In genomic region chr11:86637976-86638375, GRCh38 we compare ENCODE assay signal across 11 cellular contexts. TPM values are rescaled to one million over a fixed set of nuclear protein-coding genes. Genes with fewer than 3 reads are reported as not detected.
DNase-seq lines count a peak whose midpoint lies in the region; ATAC-seq and TF ChIP-seq lines count a peak whose summit lies in the region.
"Had no signal": no experiment of that assay in that cellular context is flagged by ENCODE, and none has a peak within 500 bp of the region (broad histone marks: within the 10 kb centered on the region; RNA-seq: fewer than 3 reads in every experiment).

No MANE protein-coding gene starts in this region.

- no peak overlapping the region for H3K4me3 Mint-ChIP-seq in central memory CD8-positive, alpha-beta T cell
- no peak overlapping the region for H3K4me3 Mint-ChIP-seq in Calu3 (ENCODE audit: low read depth, unreplicated experiment)
- H3K4me3 Mint-ChIP-seq: activated B cell treated with CpG ODN at 0.5 μM for 24 hours had no signal

- CTCF ChIA-PET in Calu3 (lab: Charles Lee): interaction anchor here (0.7 kb wide), 1 partner anchor 18 kb away, joined by 3 read pairs; no protein-coding TSS in a partner anchor
- CTCF ChIA-PET in HEK293T (lab: Yijun Ruan, JAX): interaction anchor here (2.1 kb wide), 1 partner anchor 30 kb away, joined by 13 read pairs; no protein-coding TSS in a partner anchor

- DNase-seq in AML-193 (lab: John Stamatoyannopoulos, UW) (peak; percentile 30 to 50), NOMO-1 treated with DMSO at 0.1 percent for 48 hours (lab: John Stamatoyannopoulos, UW; ENCODE audit: unreplicated experiment) (peak; percentile 44), Calu3 (no peak), HEK293T (ENCODE audit: extremely low spot score) (no peak), GM19240 (ENCODE audit: insufficient read length, low spot score) (no peak), NCI-H1694 treated with DMSO at 0.1 percent for 48 hours (lab: John Stamatoyannopoulos, UW) (no peak)
- no peak for DNase-seq in central memory CD8-positive, alpha-beta T cell (ENCODE audit: low spot score in 2 of 2)
- DNase-seq: activated B cell treated with CpG ODN at 0.5 μM for 24 hours, C1 segment of cervical spinal cord, left ventricle myocardium superior had no signal

- H3K9me3 Mint-ChIP-seq in central memory CD8-positive, alpha-beta T cell: no peaks in the 10 kb centered on the region
- H3K9me3 Mint-ChIP-seq in Calu3 (ENCODE audit: low read depth, unreplicated experiment): no peaks in the 10 kb centered on the region
- H3K9me3 Mint-ChIP-seq: activated B cell treated with CpG ODN at 0.5 μM for 24 hours had no signal

- POLR2A ChIA-PET in HEK293T (lab: Yijun Ruan, JAX): no interaction called here

- no TSS peak for BruUV-seq in Calu3 (replicated peaks; lab: Mats Ljungman, UMichigan)

- TF ChIP-seq CTCF in Calu3 (IDR thresholded peaks at IDR 0.05; ENCODE audit: unreplicated experiment): no peak

- peaks cover 3% of the 10 kb centered on the region for H3K36me3 Mint-ChIP-seq in central memory CD8-positive, alpha-beta T cell (ENCODE audit: insufficient read depth)
- H3K36me3 Mint-ChIP-seq in Calu3 (ENCODE audit: insufficient read depth, unreplicated experiment): no peaks in the 10 kb centered on the region

- peak; percentile 54 for ATAC-seq in GM18519 (IDR thresholded peaks at IDR 0.05; ENCODE audit: low FRiP score, unreplicated experiment)
- peak; percentile 80 for ATAC-seq in central memory CD8-positive, alpha-beta T cell (replicated peaks; ENCODE audit: extremely low read depth, poor library complexity, severe bottlenecking)
- ATAC-seq: left ventricle myocardium superior had no signal

- H3K27me3 Mint-ChIP-seq in central memory CD8-positive, alpha-beta T cell: peaks cover 11% of the 10 kb centered on the region
- H3K27me3 Mint-ChIP-seq in Calu3 (ENCODE audit: unreplicated experiment): no peaks in the 10 kb centered on the region

- intact Hi-C loops in Calu3 (cut with micrococcal nuclease; ENCODE audit: unreplicated experiment): no loop called here

- H3K27ac Mint-ChIP-seq in central memory CD8-positive, alpha-beta T cell (ENCODE audit: low read depth): no peak overlapping the region
- H3K27ac Mint-ChIP-seq in Calu3 (ENCODE audit: unreplicated experiment): no peak overlapping the region
- H3K27ac Mint-ChIP-seq: activated B cell treated with CpG ODN at 0.5 μM for 24 hours had no signal

- H3K4me1 Mint-ChIP-seq in central memory CD8-positive, alpha-beta T cell: peaks cover 23% of the 10 kb centered on the region
- H3K4me1 Mint-ChIP-seq in Calu3 (ENCODE audit: low read depth, unreplicated experiment): peaks cover 7% of the 10 kb centered on the region
- H3K4me1 Mint-ChIP-seq: activated B cell treated with CpG ODN at 0.5 μM for 24 hours had no signal

TF ChIP-seq in HEK293T, 16 proteins besides CTCF, POLR2A, EP300 and RAD21:
- TF ChIP-seq HDGF (IDR thresholded peaks at IDR 0.05; ENCODE audit: borderline replicate concordance) (no peak), SP1 (IDR thresholded peaks at IDR 0.05) (no peak), TARDBP (IDR thresholded peaks at IDR 0.05) (no peak), ZNF384 (IDR thresholded peaks at IDR 0.05) (no peak), LEF1 (IDR thresholded peaks at IDR 0.05; ENCODE audit: borderline replicate concordance) (no peak), CTBP1 (IDR thresholded peaks at IDR 0.05; ENCODE audit: borderline replicate concordance) (no peak), NFRKB (IDR thresholded peaks at IDR 0.05) (no peak), FOXA1 (IDR thresholded peaks at IDR 0.05) (no peak), SUZ12 (IDR thresholded peaks at IDR 0.05) (no peak), ELF4 (IDR thresholded peaks at IDR 0.05) (no peak), FOXK2 (IDR thresholded peaks at IDR 0.05) (no peak), ARNT (IDR thresholded peaks at IDR 0.05) (no peak), PKNOX1 (IDR thresholded peaks at IDR 0.05) (no peak), BHLHE40 (IDR thresholded peaks at IDR 0.05; ENCODE audit: borderline replicate concordance) (no peak), L3MBTL2 (conservative IDR thresholded peaks at IDR 0.05) (no peak), FOXM1 (IDR thresholded peaks at IDR 0.05; ENCODE audit: borderline replicate concordance) (no peak)

RNA-seq across cellular contexts. Expression of gene ME3, which starts 34.4 kb away (rescaled TPM):
- 13.3 and 14.2 TPM in 2 replicates for total RNA-seq in Calu3 (2022)

Comparison
In these comparisons a context has a peak if more than half of its experiments do, and no peak if none do; other contexts are left out.
1. DNase-seq: peak in AML-193 (2 of 2) and NOMO-1 treated with DMSO at 0.1 percent for 48 hours (single experiment); none in central memory CD8-positive, alpha-beta T cell (0 of 2), Calu3 (single experiment), HEK293T (single experiment), GM19240 (single experiment) and NCI-H1694 treated with DMSO at 0.1 percent for 48 hours (single experiment).